19 cellular contexts compared by ENCODE assay signal in genomic region chr11:3981084-3981633, GRCh38.
DNase-seq lines count a peak whose midpoint lies in the region; ATAC-seq, FAIRE-seq and TF ChIP-seq lines count a peak whose summit lies in the region.
"Had no signal": no experiment of that assay in that cellular context is flagged by ENCODE, and none has a peak within 500 bp of the region (broad histone marks: within the 10 kb centered on the region; RNA-seq: fewer than 3 reads in every experiment).

No MANE protein-coding gene starts in this region.

- DNase-seq in CD4-positive, CD25-positive, alpha-beta regulatory T cell, result no peak
- DNase-seq in CD8-positive, alpha-beta T cell, result no peak
- DNase-seq in H1 (ENCODE audit: low read depth in 1 of 2, low spot score in 2 of 2) (no peak), right lobe of liver (no peak), aorta (no peak), GM13977 (ENCODE audit: low spot score) (no peak)
- DNase-seq in stimulated activated CD4-positive, alpha-beta T cell treated with anti-CD3 and anti-CD28 coated beads, Interleukin-1b, Interleukin-23, amount 100 ng/mL, for 48 hours, result no peak
- DNase-seq: Caco-2, DMS153, GF-D8, GOT3, Kasumi-1, MM.1S, NCI-H1092 treated with DMSO at 0.1 percent for 48 hours, SHP77 had no signal

- no peak for TF ChIP-seq EP300 in H1 (IDR thresholded peaks at IDR 0.05; ENCODE audit: borderline replicate concordance in 1 of 2, low read depth in 2 of 2, low read length in 2 of 2)

- no peak for ATAC-seq in CD4-positive, CD25-positive, alpha-beta regulatory T cell (ENCODE audit: low read depth in 2 of 2)
- ATAC-seq in CD8-positive, alpha-beta T cell, result no peak
- peak in 3 of 4 donors; percentile 21 to 43 (median 34) for ATAC-seq in right lobe of liver
- no peak for ATAC-seq in aorta (ENCODE audit: low FRiP score)

- H3K4me1 Mint-ChIP-seq in CD4-positive, CD25-positive, alpha-beta regulatory T cell, result peaks cover 33 to 86% (median 51%) of the 10 kb centered on the region in 4 donors
- peaks cover 85% of the 10 kb centered on the region for H3K4me1 Mint-ChIP-seq in CD8-positive, alpha-beta T cell (ENCODE audit: low read depth)

- 90% methylated on average over 9 of the region's 9 CpGs; no CpG with 5 or more reads in 1 of the 2 experiments for WGBS in H1 (ENCODE audit: extremely low coverage in 1 of 2, insufficient coverage in 1 of 2, insufficient read length in 1 of 2, insufficient replicate concordance in 2 of 2, low coverage in 1 of 2, low lambda C conversion rate in 2 of 2, missing lambda C conversion rate in 1 of 2), 2 experiments
- 56% methylated on average over 8 of the region's 9 CpGs for WGBS in right lobe of liver (ENCODE audit: insufficient coverage, low coverage, low lambda C conversion rate, missing lambda C conversion rate)
- WGBS in aorta, 2 donors, result 86 to 90% methylated on average over 9 of the region's 9 CpGs

- CTCF ChIA-PET in CD8-positive, alpha-beta T cell (lab: Charles Lee), result interaction anchor here (1.3 kb wide), 1 partner anchor 138 kb away, joined by 3 read pairs; no protein-coding TSS in a partner anchor
- CTCF ChIA-PET in H1 (lab: Charles Lee; ENCODE audit: partially characterized antibody), result no interaction called here

- no peaks in the 10 kb centered on the region for H3K27me3 Mint-ChIP-seq in CD4-positive, CD25-positive, alpha-beta regulatory T cell
- no peaks in the 10 kb centered on the region for H3K27me3 Mint-ChIP-seq in CD8-positive, alpha-beta T cell (ENCODE audit: low read depth)

- H3K79me2 ChIP-seq in H1 (ENCODE audit: control insufficient read depth in 1 of 2, insufficient read depth in 2 of 2, low read length in 2 of 2), result no peaks in the 10 kb centered on the region

- H4K5ac ChIP-seq in H1 (ENCODE audit: insufficient read length, low read depth, low read length), result no peak overlapping the region

- H2BK20ac ChIP-seq in H1 (ENCODE audit: low read length), result no peak overlapping the region

- no peak for TF ChIP-seq RAD21 in H1 (IDR thresholded peaks at IDR 0.05 in 1 of 2, conservative IDR thresholded peaks at IDR 0.05 in 1 of 2; ENCODE audit: low read depth in 2 of 2, low read length in 2 of 2)

- peak overlapping the region; percentile 10 to 71 (median 44) for H3K27ac Mint-ChIP-seq in CD4-positive, CD25-positive, alpha-beta regulatory T cell
- H3K27ac Mint-ChIP-seq in CD8-positive, alpha-beta T cell, result peak overlapping the region; percentile 62

- H3K36me3 ChIP-seq in CD4-positive, CD25-positive, alpha-beta regulatory T cell (ENCODE audit: control insufficient read depth, insufficient read depth, low read length), result peaks cover 8% of the 10 kb centered on the region
- H3K36me3 ChIP-seq in CD8-positive, alpha-beta T cell (ENCODE audit: insufficient read depth, low read length), result no peaks in the 10 kb centered on the region
- H3K36me3 ChIP-seq in H1 (ENCODE audit: control insufficient read depth in 2 of 4, insufficient read depth in 4 of 4, low read length in 3 of 4) (no peaks in the 10 kb centered on the region), right lobe of liver (no peaks in the 10 kb centered on the region), aorta (ENCODE audit: control insufficient read depth in 1 of 2, insufficient read depth in 2 of 2, low read length in 1 of 2) (no peaks in the 10 kb centered on the region)

- no peak overlapping the region for H2BK120ac ChIP-seq in H1 (replicated peaks; ENCODE audit: low read depth, low read length)

- H2AK5ac ChIP-seq in H1 (ENCODE audit: low read depth, low read length), result no peak overlapping the region

- TF ChIP-seq POLR2A in H1 (IDR thresholded peaks at IDR 0.05; ENCODE audit: control extremely low read depth in 1 of 2, low read depth in 2 of 2, low read length in 2 of 2) (no peak), right lobe of liver (IDR thresholded peaks at IDR 0.05) (no peak)

- H4K8ac ChIP-seq in H1 (ENCODE audit: extremely low read depth, insufficient read depth, low read length), result no peak overlapping the region

- H3K4me2 ChIP-seq in H1 (ENCODE audit: insufficient read depth in 1 of 2, low read depth in 2 of 2, low read length in 2 of 2), result no peak overlapping the region

- no peak for TF ChIP-seq CTCF in CD8-positive, alpha-beta T cell (IDR thresholded peaks at IDR 0.05)
- TF ChIP-seq CTCF in H1 (IDR thresholded peaks at IDR 0.05; ENCODE audit: control extremely low read depth in 1 of 3, insufficient read depth in 1 of 3, low read depth in 1 of 3, low read length in 3 of 3), result no peak
- no peak for TF ChIP-seq CTCF in right lobe of liver (IDR thresholded peaks at IDR 0.05)
- no peak for TF ChIP-seq CTCF in GM13977 (IDR thresholded peaks at IDR 0.05; ENCODE audit: extremely low read depth, insufficient read depth, missing control alignments)

- no peaks in the 10 kb centered on the region for H3K79me1 ChIP-seq in H1 (ENCODE audit: low read depth, low read length)

- H4K20me1 ChIP-seq in H1 (replicated peaks in 1 of 2; ENCODE audit: control insufficient read depth in 1 of 2, insufficient read depth in 2 of 2, low read length in 2 of 2), result no peaks in the 10 kb centered on the region

- H3K4me1 ChIP-seq in CD4-positive, CD25-positive, alpha-beta regulatory T cell (ENCODE audit: control insufficient read depth, insufficient read depth, low read length, poor library complexity, severe bottlenecking), result peaks cover 15% of the 10 kb centered on the region
- peaks cover 58% of the 10 kb centered on the region for H3K4me1 ChIP-seq in CD8-positive, alpha-beta T cell (ENCODE audit: insufficient read depth, low read length)
- H3K4me1 ChIP-seq in H1 (replicated peaks in 1 of 4; ENCODE audit: control insufficient read depth in 3 of 4, insufficient read depth in 4 of 4, low read length in 3 of 4), result no peaks in the 10 kb centered on the region
- H3K4me1 ChIP-seq in right lobe of liver, result peaks cover 0 to 3% (median 0%) of the 10 kb centered on the region in 4 donors
- no peaks in the 10 kb centered on the region for H3K4me1 ChIP-seq in aorta (ENCODE audit: control insufficient read depth in 1 of 2, insufficient read depth in 2 of 2, low read length in 2 of 2)
- H3K4me1 ChIP-seq: Caco-2 had no signal

- H3K23ac ChIP-seq in H1 (ENCODE audit: insufficient read length), result no peak overlapping the region

- H2BK12ac ChIP-seq in H1 (ENCODE audit: low read depth, low read length), result no peak overlapping the region

- H3K9ac ChIP-seq in H1 (replicated peaks in 1 of 4; ENCODE audit: extremely low read depth in 1 of 4, low read depth in 3 of 4, low read length in 3 of 4), result no peak overlapping the region

- no peak overlapping the region for H3K14ac ChIP-seq in H1 (ENCODE audit: insufficient read length)

- no peaks in the 10 kb centered on the region for H3K27me3 ChIP-seq in CD4-positive, CD25-positive, alpha-beta regulatory T cell (ENCODE audit: control insufficient read depth, insufficient read depth, low read length)
- no peaks in the 10 kb centered on the region for H3K27me3 ChIP-seq in CD8-positive, alpha-beta T cell (ENCODE audit: insufficient read depth, low read length)
- H3K27me3 ChIP-seq in H1 (replicated peaks in 1 of 4; ENCODE audit: control insufficient read depth in 3 of 4, extremely low read depth in 1 of 4, insufficient read depth in 3 of 4, low read length in 3 of 4) (no peaks in the 10 kb centered on the region), right lobe of liver (no peaks in the 10 kb centered on the region), aorta (ENCODE audit: control insufficient read depth in 1 of 2, insufficient read depth in 2 of 2, low read length in 1 of 2) (no peaks in the 10 kb centered on the region)

- H3K4me3 ChIP-seq in CD4-positive, CD25-positive, alpha-beta regulatory T cell (ENCODE audit: low read depth, low read length), result no peak overlapping the region
- no peak overlapping the region for H3K4me3 ChIP-seq in CD8-positive, alpha-beta T cell (ENCODE audit: low read depth, low read length)
- H3K4me3 ChIP-seq in H1 (ENCODE audit: extremely low read depth in 1 of 4, insufficient read depth in 2 of 4, low read depth in 3 of 4, low read length in 4 of 4) (no peak overlapping the region), right lobe of liver (no peak overlapping the region), aorta (ENCODE audit: low read length in 2 of 2) (no peak overlapping the region)
- H3K4me3 ChIP-seq: SK-N-MC had no signal

- no peaks in the 10 kb centered on the region for H3K9me3 Mint-ChIP-seq in CD4-positive, CD25-positive, alpha-beta regulatory T cell
- H3K9me3 Mint-ChIP-seq in CD8-positive, alpha-beta T cell, result no peaks in the 10 kb centered on the region
- H3K9me3 Mint-ChIP-seq: CD14-positive monocyte had no signal

- H3K27ac ChIP-seq in CD4-positive, CD25-positive, alpha-beta regulatory T cell (ENCODE audit: insufficient read depth, low read length, poor library complexity, severe bottlenecking), result no peak overlapping the region
- H3K27ac ChIP-seq in CD8-positive, alpha-beta T cell (ENCODE audit: low read depth, low read length), result no peak overlapping the region
- H3K27ac ChIP-seq in H1 (ENCODE audit: low read depth, low read length), result no peak overlapping the region
- no peak overlapping the region for H3K27ac ChIP-seq in right lobe of liver
- no peak overlapping the region for H3K27ac ChIP-seq in aorta (ENCODE audit: low read depth in 1 of 2, low read length in 2 of 2)
- H3K27ac ChIP-seq: SK-N-MC had no signal

- H3K4me3 Mint-ChIP-seq in CD4-positive, CD25-positive, alpha-beta regulatory T cell, result no peak overlapping the region
- no peak overlapping the region for H3K4me3 Mint-ChIP-seq in CD8-positive, alpha-beta T cell
- H3K4me3 Mint-ChIP-seq: CD14-positive monocyte had no signal

- in situ Hi-C loops in GM13977 (cut with MboI; ENCODE audit: low pct_unique_long_range_greater_than_20kb, low sequenced_read_pairs, unreplicated experiment), result no loop called here

- H4K91ac ChIP-seq in H1 (replicated peaks; ENCODE audit: insufficient read length, low read length), result no peak overlapping the region

- FAIRE-seq in H1 (lab: Jason Lieb, UNC), result no peak
- FAIRE-seq: GM19239, RCC 7860 had no signal

- H2BK15ac ChIP-seq in H1 (ENCODE audit: low read length), result no peak overlapping the region

- H3K4ac ChIP-seq in H1 (replicated peaks; ENCODE audit: insufficient read length, low read depth, low read length), result no peak overlapping the region

- H2AFZ ChIP-seq in H1 (ENCODE audit: low read length), result no peak overlapping the region

- no peak overlapping the region for H3K18ac ChIP-seq in H1 (ENCODE audit: extremely low read depth, low read length)

- no peaks in the 10 kb centered on the region for H3K23me2 ChIP-seq in H1 (ENCODE audit: low read depth, low read length)

- H3K56ac ChIP-seq in H1 (replicated peaks; ENCODE audit: insufficient read length, low read depth, low read length), result no peak overlapping the region

- no peaks in the 10 kb centered on the region for H3K9me3 ChIP-seq in CD4-positive, CD25-positive, alpha-beta regulatory T cell (ENCODE audit: control insufficient read depth in 2 of 2, low read length in 2 of 2)
- H3K9me3 ChIP-seq in CD8-positive, alpha-beta T cell (ENCODE audit: low read length), result no peaks in the 10 kb centered on the region
- no peaks in the 10 kb centered on the region for H3K9me3 ChIP-seq in H1 (ENCODE audit: insufficient read depth in 2 of 2, low read depth in 1 of 2, low read length in 1 of 2)
- H3K9me3 ChIP-seq in right lobe of liver, result no peaks in the 10 kb centered on the region
- no peaks in the 10 kb centered on the region for H3K9me3 ChIP-seq in aorta (ENCODE audit: control insufficient read depth, low read length)
- H3K9me3 ChIP-seq: Caco-2 had no signal

- POLR2A ChIA-PET in CD8-positive, alpha-beta T cell (lab: Charles Lee), result no interaction called here
- POLR2A ChIA-PET in H1 (lab: Charles Lee; ENCODE audit: partially characterized antibody), result no interaction called here

- intact Hi-C loops in CD8-positive, alpha-beta T cell (cut with DNase I, micrococcal nuclease), result loop anchor here in 1 of 2 experiments (5.0 kb wide), 1 partner anchor 39 kb away; no protein-coding TSS in a partner anchor
- intact Hi-C loops in right lobe of liver (cut with DNase I), result no loop called here
- intact Hi-C loops in aorta (cut with DNase I), result no loop called here

- H3K36me3 Mint-ChIP-seq in CD4-positive, CD25-positive, alpha-beta regulatory T cell, result peaks cover 18% of the 10 kb centered on the region
- peaks cover 21% of the 10 kb centered on the region for H3K36me3 Mint-ChIP-seq in CD8-positive, alpha-beta T cell

- H2BK5ac ChIP-seq in H1 (ENCODE audit: low read depth, low read length), result no peak overlapping the region

Comparison
In these comparisons a context has a peak if more than half of its experiments do, and no peak if none do; other contexts are left out.
1. ATAC-seq: peak in right lobe of liver (3 of 4); none in CD4-positive, CD25-positive, alpha-beta regulatory T cell (0 of 2), CD8-positive, alpha-beta T cell (single experiment) and aorta (single experiment).